In genomic region chr13:45333973-45334922, GRCh38 we compare ENCODE assay signal across 1 cellular context.
TF ChIP-seq lines count a peak whose summit lies in the region.

No MANE protein-coding gene starts in this region.

TF ChIP-seq in IMR-90, 13 proteins besides CTCF, POLR2A, EP300 and RAD21 (continued from another document):
- no peak for TF ChIP-seq MAZ (IDR thresholded peaks at IDR 0.05; ENCODE audit: borderline replicate concordance, low read depth, low read length)
